Comparison of ENCODE assay signal across 10 cellular contexts in the genomic region with DNA sequence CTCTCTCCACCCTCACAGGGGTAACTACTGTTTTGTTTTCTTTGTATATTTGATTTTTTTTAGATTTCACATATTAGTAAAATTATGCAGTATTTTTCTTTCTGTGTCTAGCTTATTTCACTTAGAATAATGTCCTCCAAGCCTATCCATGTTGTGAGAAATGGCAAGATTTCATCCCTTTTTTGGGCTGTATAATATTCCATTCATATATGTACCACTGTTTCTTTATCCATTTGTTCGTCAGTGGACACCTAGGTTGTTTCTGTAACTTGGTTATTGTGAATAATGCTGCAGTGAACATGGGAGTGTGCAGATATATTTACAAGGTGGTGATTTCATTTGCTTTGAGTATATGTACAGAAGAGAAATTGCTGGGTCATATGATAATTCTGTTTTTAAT.
"Had no signal": no experiment of that assay in that cellular context is flagged by ENCODE, and none has a peak within 500 bp of the region (broad histone marks: within the 10 kb centered on the region; RNA-seq: fewer than 3 reads in every experiment).

No MANE protein-coding gene starts in this region.

- FAIRE-seq: H54 had no signal

- H3K27ac Mint-ChIP-seq: GM23338, H9, HFFc6 had no signal

- DNase-seq: GM23248, GOT3, H7, H9, HCEC 1CT, HFFc6 had no signal

- H3K27ac ChIP-seq: GM23248 had no signal

- H3K9ac ChIP-seq: GM23248 had no signal

- H3K4me2 ChIP-seq: GM23338 had no signal

- H3K36me3 ChIP-seq: HAP-1 had no signal

- H3K9me3 ChIP-seq: HAP-1 had no signal

- H3K4me3 ChIP-seq: GM23248, GM23338, HAP-1 had no signal

- H2AFZ ChIP-seq: GM23248, GM23338 had no signal

- H3K4me3 Mint-ChIP-seq: GM23338, H9, HFFc6 had no signal

- ATAC-seq: GM23338, HCT116 had no signal

- H3K4me1 Mint-ChIP-seq: GM23338, H9 had no signal
